Comparison of ENCODE assay signal across 11 cellular contexts in the genomic region with DNA sequence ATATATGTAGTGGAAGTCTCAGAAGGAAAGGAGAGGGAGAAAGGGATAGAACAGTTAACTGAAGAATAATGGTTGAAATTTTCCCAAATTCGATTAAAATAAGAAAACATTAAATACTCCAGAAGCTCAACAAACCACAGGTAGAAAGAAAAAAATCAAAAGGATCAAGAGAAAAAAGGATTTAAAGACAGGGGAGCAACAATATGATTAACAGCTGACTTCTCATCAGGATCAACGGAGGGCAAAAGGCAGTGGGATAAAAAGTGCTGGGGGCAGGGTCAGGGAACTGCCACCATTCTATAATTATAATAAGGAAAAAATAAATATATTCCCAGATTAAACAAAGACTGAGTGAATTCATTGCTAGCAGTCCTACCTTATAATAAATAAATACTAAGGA. TPM values are rescaled to one million over a fixed set of nuclear protein-coding genes. Genes with fewer than 3 reads are reported as not detected.
"Had no signal": no experiment of that assay in that cellular context is flagged by ENCODE, and none has a peak within 500 bp of the region (broad histone marks: within the 10 kb centered on the region; RNA-seq: fewer than 3 reads in every experiment).

No MANE protein-coding gene starts in this region.

- H2AFZ ChIP-seq: GM23248, GM23338 had no signal

- DNase-seq: GM23248, GOT3, H7, H9, HCEC 1CT, HFFc6 had no signal

- H3K36me3 ChIP-seq: HAP-1 had no signal

- ATAC-seq: GM23338, HCT116 had no signal

- H3K27ac ChIP-seq: GM23248 had no signal

- H3K4me2 ChIP-seq: GM23338 had no signal

- FAIRE-seq: H1, H54 had no signal

- H3K4me1 ChIP-seq: HAP-1 had no signal

- H3K9ac ChIP-seq: GM23248 had no signal

- H3K4me3 ChIP-seq: GM23248, GM23338, HAP-1 had no signal

RNA-seq across cellular contexts. Expression of a gene that starts 55.3 kb away (rescaled TPM):
- total RNA-seq: GM23338, H1, H9 had no signal
- polyA plus RNA-seq: GM23338, H1 had no signal
